Comparison of ENCODE assay signal across 13 cellular contexts in genomic region chr7:95460653-95461052, GRCh38. TPM values are rescaled to one million over a fixed set of nuclear protein-coding genes. Genes with fewer than 3 reads are reported as not detected.
"Had no signal": no experiment of that assay in that cellular context is flagged by ENCODE, and none has a peak within 500 bp of the region (broad histone marks: within the 10 kb centered on the region; RNA-seq: fewer than 3 reads in every experiment).

No MANE protein-coding gene starts in this region.

RNA-seq across cellular contexts. Expression of gene ASB4, which starts 25.1 kb away (rescaled TPM):
- total RNA-seq: activated naive CD4-positive, alpha-beta T cell treated with anti-CD3 and anti-CD28 coated beads for 36 hours; activated naive CD4-positive, alpha-beta T cell treated with anti-CD3 and anti-CD28 coated beads, Interleukin-2, amount 50 U/mL, for 72 hours; activated naive CD8-positive, alpha-beta T cell treated with anti-CD3 and anti-CD28 coated beads for 36 hours; activated naive CD8-positive, alpha-beta T cell treated with anti-CD3 and anti-CD28 coated beads, Interleukin-2, amount 10 ng/mL, durations not matched to agents 7 days and 5 days; activated T-cell treated with anti-CD3 and anti-CD28 coated beads, Interleukin-2, amount 50 U/mL, for 72 hours; activated T-helper 1 cell treated with anti-CD3 and anti-CD28 coated beads, Interleukin-12 subunit alpha, Interleukin-12 subunit beta, Interleukin-2, Interleukin-4 antibody, amounts not matched to agents 30 ng/mL and 10 ng/mL and 1 ng/mL, durations not matched to agents 14 hours and 24 hours and 36 hours; activated T-helper 17 cell treated with anti-CD3 and anti-CD28 coated beads, Interleukin-2, amount 50 U/mL, for 72 hours; activated T-helper 2 cell treated with anti-CD3 and anti-CD28 coated beads, Interferon-gamma antibody, Interleukin-2, Interleukin-4, amounts not matched to agents 10 μg/mL and 5 μg/mL and 100 μg/mL, durations not matched to agents 14 hours and 24 hours and 36 hours; aorta; astrocyte; body of pancreas; cardiac muscle cell; chondrocyte had no signal
- polyA plus RNA-seq: aorta had no signal
